ENCODE assay signal across 13 cellular contexts in genomic region chr12:54231236-54231635, GRCh38.
"Had no signal": no experiment of that assay in that cellular context is flagged by ENCODE, and none has a peak within 500 bp of the region (broad histone marks: within the 10 kb centered on the region; RNA-seq: fewer than 3 reads in every experiment).

No MANE protein-coding gene starts in this region.

- H3K27ac ChIP-seq: body of pancreas, dorsolateral prefrontal cortex had no signal

- H3K27me3 ChIP-seq: body of pancreas, dorsolateral prefrontal cortex, esophagus muscularis mucosa, uterus had no signal

- H3K4me1 Mint-ChIP-seq: activated T-helper 17 cell treated with anti-CD3 and anti-CD28 coated beads, Interleukin-2, amount 50 U/mL, for 72 hours had no signal

- H3K27me3 Mint-ChIP-seq: activated T-helper 17 cell treated with anti-CD3 and anti-CD28 coated beads, Interleukin-2, amount 50 U/mL, for 72 hours had no signal

- DNase-seq: activated CD4-positive, alpha-beta T cell treated with anti-CD3 and anti-CD28 coated beads, Interleukin-2, amount 10 ng/mL, durations not matched to agents 24 days and 14 days; activated CD8-positive, alpha-beta memory T cell treated with anti-CD3 and anti-CD28 coated beads for 24 hours; activated naive CD4-positive, alpha-beta T cell treated with anti-CD3 and anti-CD28 coated beads for 36 hours; body of pancreas; head of caudate nucleus; mesenchymal stem cell; stimulated activated CD4-positive, alpha-beta T cell treated with anti-CD3 and anti-CD28 coated beads, Interleukin-15, amount 100 ng/mL, for 24 hours; stimulated activated CD4-positive, alpha-beta T cell treated with anti-CD3 and anti-CD28 coated beads, Interleukin-4, amount 100 ng/mL, for 24 hours; T1000; uterus had no signal

- H3K4me3 ChIP-seq: body of pancreas, dorsolateral prefrontal cortex, esophagus muscularis mucosa, uterus had no signal

- H3K9me3 Mint-ChIP-seq: activated CD4-positive, alpha-beta T cell treated with anti-CD3 and anti-CD28 coated beads, Interleukin-2, amount 10 ng/mL, durations not matched to agents 24 days and 14 days; activated naive CD4-positive, alpha-beta T cell treated with anti-CD3 and anti-CD28 coated beads for 36 hours; activated T-helper 17 cell treated with anti-CD3 and anti-CD28 coated beads, Interleukin-2, amount 50 U/mL, for 72 hours had no signal

- H3K9me3 ChIP-seq: body of pancreas, esophagus muscularis mucosa, uterus had no signal

- H3K36me3 ChIP-seq: esophagus muscularis mucosa, uterus had no signal

- H3K4me3 Mint-ChIP-seq: activated CD4-positive, alpha-beta T cell treated with anti-CD3 and anti-CD28 coated beads, Interleukin-2, amount 10 ng/mL, durations not matched to agents 24 days and 14 days; activated naive CD4-positive, alpha-beta T cell treated with anti-CD3 and anti-CD28 coated beads for 36 hours; activated T-helper 17 cell treated with anti-CD3 and anti-CD28 coated beads, Interleukin-2, amount 50 U/mL, for 72 hours had no signal

- H3K4me1 ChIP-seq: body of pancreas, uterus had no signal

- H3K27ac Mint-ChIP-seq: activated CD4-positive, alpha-beta T cell treated with anti-CD3 and anti-CD28 coated beads, Interleukin-2, amount 10 ng/mL, durations not matched to agents 24 days and 14 days; activated naive CD4-positive, alpha-beta T cell treated with anti-CD3 and anti-CD28 coated beads for 36 hours; activated T-helper 17 cell treated with anti-CD3 and anti-CD28 coated beads, Interleukin-2, amount 50 U/mL, for 72 hours had no signal
